17 cellular contexts compared by ENCODE assay signal in the genomic region with DNA sequence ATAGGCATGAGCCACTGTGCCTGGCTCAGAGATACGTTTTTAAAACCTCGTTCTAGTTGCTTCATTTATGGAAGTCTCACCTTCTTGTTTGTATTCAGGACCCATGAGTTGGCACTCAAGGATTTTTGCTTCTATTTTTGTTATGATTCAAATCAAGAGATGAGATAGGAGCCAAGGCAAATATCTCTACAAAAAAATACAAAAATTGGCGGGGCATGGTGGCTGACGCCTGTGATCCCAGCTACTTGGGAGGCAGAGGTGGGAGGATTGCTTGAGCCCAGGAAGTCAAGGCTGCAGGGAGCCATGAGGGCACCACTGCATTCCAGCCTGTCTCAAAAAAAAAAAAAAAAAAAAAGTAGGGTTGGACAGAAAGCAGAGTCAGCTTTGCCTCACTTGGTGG.
"Had no signal": no experiment of that assay in that cellular context is flagged by ENCODE, and none has a peak within 500 bp of the region (broad histone marks: within the 10 kb centered on the region; RNA-seq: fewer than 3 reads in every experiment).

No MANE protein-coding gene starts in this region.

- H3K27me3 ChIP-seq: breast epithelium, tibial nerve, vagina had no signal

- H3K27ac Mint-ChIP-seq: activated B cell treated with CpG ODN at 0.5 μM for 24 hours; activated CD8-positive, alpha-beta T cell treated with anti-CD3 and anti-CD28 coated beads for 36 hours; activated naive CD4-positive, alpha-beta T cell treated with anti-CD3 and anti-CD28 coated beads for 36 hours; activated naive CD8-positive, alpha-beta T cell treated with anti-CD3 and anti-CD28 coated beads, Interleukin-2, amount 50 U/mL, for 24 hours; activated T-helper 2 cell treated with anti-CD3 and anti-CD28 coated beads, Interferon-gamma antibody, Interleukin-2, Interleukin-4, amounts not matched to agents 10 μg/mL and 5 μg/mL and 100 μg/mL, durations not matched to agents 14 hours and 24 hours and 36 hours; natural killer cell; stimulated activated naive B cell treated with anti-CD40 and anti-IgM and Interleukin-4, amounts not matched to agents 10 μg/mL and 1 μg/mL and 100 μg/mL, for 72 hours; T-helper 2 cell treated with Interferon-gamma antibody and Interleukin-4, amounts not matched to agents 5 μg/mL and 100 μg/mL, for 36 hours had no signal

- H3K27ac ChIP-seq: parathyroid adenoma, vagina had no signal

- H3K9me3 Mint-ChIP-seq: activated B cell treated with CpG ODN at 0.5 μM for 24 hours; activated CD8-positive, alpha-beta T cell treated with anti-CD3 and anti-CD28 coated beads for 36 hours; activated naive CD4-positive, alpha-beta T cell treated with anti-CD3 and anti-CD28 coated beads for 36 hours; activated naive CD8-positive, alpha-beta T cell treated with anti-CD3 and anti-CD28 coated beads, Interleukin-2, amount 50 U/mL, for 24 hours; activated T-helper 2 cell treated with anti-CD3 and anti-CD28 coated beads, Interferon-gamma antibody, Interleukin-2, Interleukin-4, amounts not matched to agents 10 μg/mL and 5 μg/mL and 100 μg/mL, durations not matched to agents 14 hours and 24 hours and 36 hours; natural killer cell; stimulated activated naive B cell treated with anti-CD40 and anti-IgM and Interleukin-4, amounts not matched to agents 10 μg/mL and 1 μg/mL and 100 μg/mL, for 72 hours; T-helper 2 cell treated with Interferon-gamma antibody and Interleukin-4, amounts not matched to agents 5 μg/mL and 100 μg/mL, for 36 hours had no signal

- H2AFZ ChIP-seq: parathyroid adenoma had no signal

- H3K9ac ChIP-seq: parathyroid adenoma had no signal

- DNase-seq: activated B cell treated with CpG ODN at 0.5 μM for 24 hours; activated CD4-positive, alpha-beta T cell treated with anti-CD3 and anti-CD28 coated beads for 4 hours; activated CD8-positive, alpha-beta T cell treated with anti-CD3 and anti-CD28 coated beads for 36 hours; activated naive CD4-positive, alpha-beta T cell treated with anti-CD3 and anti-CD28 coated beads for 36 hours; activated naive CD8-positive, alpha-beta T cell treated with anti-CD3 and anti-CD28 coated beads, Interleukin-2, amount 50 U/mL, for 24 hours; activated T-cell treated with anti-CD3 and anti-CD28 coated beads, Interleukin-2, amount 50 U/mL, for 1 hour; anterior cingulate cortex; effector CD4-positive, alpha-beta T cell; mesendoderm; natural killer cell; stimulated activated naive B cell treated with anti-CD40 and anti-IgM and Interleukin-4, amounts not matched to agents 10 μg/mL and 1 μg/mL and 100 μg/mL, for 72 hours had no signal

- H3K4me1 ChIP-seq: breast epithelium, parathyroid adenoma had no signal

- ATAC-seq: activated CD8-positive, alpha-beta T cell treated with anti-CD3 and anti-CD28 coated beads for 36 hours; activated naive CD8-positive, alpha-beta T cell treated with anti-CD3 and anti-CD28 coated beads, Interleukin-2, amount 50 U/mL, for 24 hours; natural killer cell; stimulated activated naive B cell treated with anti-CD40 and anti-IgM and Interleukin-4, amounts not matched to agents 10 μg/mL and 1 μg/mL and 100 μg/mL, for 72 hours had no signal

- H3K36me3 Mint-ChIP-seq: natural killer cell; stimulated activated naive B cell treated with anti-CD40 and anti-IgM and Interleukin-4, amounts not matched to agents 10 μg/mL and 1 μg/mL and 100 μg/mL, for 72 hours had no signal

- H3K36me3 ChIP-seq: breast epithelium, tibial nerve, vagina had no signal

- H3K79me2 ChIP-seq: parathyroid adenoma had no signal

- H3K4me3 Mint-ChIP-seq: activated B cell treated with CpG ODN at 0.5 μM for 24 hours; activated CD8-positive, alpha-beta T cell treated with anti-CD3 and anti-CD28 coated beads for 36 hours; activated naive CD4-positive, alpha-beta T cell treated with anti-CD3 and anti-CD28 coated beads for 36 hours; activated naive CD8-positive, alpha-beta T cell treated with anti-CD3 and anti-CD28 coated beads, Interleukin-2, amount 50 U/mL, for 24 hours; natural killer cell; stimulated activated naive B cell treated with anti-CD40 and anti-IgM and Interleukin-4, amounts not matched to agents 10 μg/mL and 1 μg/mL and 100 μg/mL, for 72 hours; T-helper 2 cell treated with Interferon-gamma antibody and Interleukin-4, amounts not matched to agents 5 μg/mL and 100 μg/mL, for 36 hours had no signal

- H3K9me3 ChIP-seq: breast epithelium, tibial nerve, vagina had no signal

- H3K4me3 ChIP-seq: breast epithelium, tibial nerve, vagina had no signal

- H3K4me1 Mint-ChIP-seq: activated B cell treated with CpG ODN at 0.5 μM for 24 hours; activated naive CD8-positive, alpha-beta T cell treated with anti-CD3 and anti-CD28 coated beads, Interleukin-2, amount 50 U/mL, for 24 hours; natural killer cell; stimulated activated naive B cell treated with anti-CD40 and anti-IgM and Interleukin-4, amounts not matched to agents 10 μg/mL and 1 μg/mL and 100 μg/mL, for 72 hours had no signal
